ENCODE assay signal across 8 cellular contexts in the genomic region with DNA sequence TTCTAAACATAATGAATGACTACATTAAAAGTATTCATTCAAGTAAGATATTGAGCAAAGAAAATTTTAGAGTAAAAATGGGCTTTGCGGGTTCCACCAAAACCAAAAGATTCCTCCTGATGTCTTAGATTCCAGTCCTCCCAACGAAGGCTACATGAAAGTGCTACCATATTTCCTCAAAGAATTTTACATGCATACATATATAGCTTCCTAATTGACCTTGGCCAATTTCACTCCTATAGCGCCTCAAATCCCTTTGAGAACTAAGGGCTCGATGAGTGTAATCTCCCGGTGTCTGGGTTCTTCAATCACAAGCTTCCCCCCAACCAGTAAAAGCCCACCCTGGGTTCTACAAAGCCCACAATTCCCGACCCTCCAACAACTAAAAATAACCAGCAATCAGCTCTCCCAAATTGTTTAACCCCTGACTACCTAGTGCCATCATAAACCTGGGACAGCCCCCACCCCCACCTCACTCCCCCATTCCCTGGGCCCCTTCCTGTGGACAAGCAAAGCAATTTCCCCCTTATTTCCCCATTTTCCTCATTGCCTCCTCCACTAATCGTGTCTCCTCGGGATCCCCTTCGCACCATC. TPM values are rescaled to one million over a fixed set of nuclear protein-coding genes. Genes with fewer than 3 reads are reported as not detected.
DNase-seq lines count a peak whose midpoint lies in the region; ATAC-seq, FAIRE-seq and TF ChIP-seq lines count a peak whose summit lies in the region.

No MANE protein-coding gene starts in this region.

- no peaks in the 10 kb centered on the region for H3K27me3 ChIP-seq in sigmoid colon

- CTCF ChIA-PET in T-cell (lab: Charles Lee) = interaction anchor here (0.5 to 0.9 kb wide), 3 partner anchors 166 to 217 kb away, joined by 3 read pairs; no protein-coding TSS in a partner anchor

- H3K36me3 Mint-ChIP-seq in T-cell = peaks cover 4% of the 10 kb centered on the region

- peak overlapping the region; percentile 82 for H3K4me3 ChIP-seq in fibroblast of pulmonary artery (replicated peaks; ENCODE audit: low read depth, low read length)
- H3K4me3 ChIP-seq in sigmoid colon = peak overlapping the region; percentile 77 to 98 (median 91)

- 28 to 35% methylated on average over 9 of the region's 9 CpGs for WGBS in sigmoid colon, 2 donors

- no peak for DNase-seq in GM19239 (ENCODE audit: insufficient read length, low spot score)
- DNase-seq in T-cell = no peak
- no peak for DNase-seq in fibroblast of pulmonary artery (ENCODE audit: low read depth)
- no peak for DNase-seq in sigmoid colon
- no peak for DNase-seq in GM19240 (ENCODE audit: insufficient read length, low spot score)
- no peak for DNase-seq in DMS 273 (lab: John Stamatoyannopoulos, UW; ENCODE audit: unreplicated experiment)
- no peak for DNase-seq in DMS79 (lab: John Stamatoyannopoulos, UW)
- no peak for DNase-seq in NCI-H524 treated with DMSO at 0.1 percent for 48 hours (lab: John Stamatoyannopoulos, UW)

- ATAC-seq in T-cell (replicated peaks in 1 of 4) = no peak

- TF ChIP-seq POLR2A in sigmoid colon (IDR thresholded peaks at IDR 0.05) = no peak

- no peaks in the 10 kb centered on the region for H3K36me3 ChIP-seq in sigmoid colon

- TF ChIP-seq CTCF in fibroblast of pulmonary artery (IDR thresholded peaks at IDR 0.05; ENCODE audit: low read length, missing control alignments) (no peak), sigmoid colon (IDR thresholded peaks at IDR 0.05) (no peak)

- H3K4me1 Mint-ChIP-seq in T-cell = peaks cover 60 to 72% (median 68%) of the 10 kb centered on the region in 3 donors

- TF ChIP-seq EP300 in sigmoid colon (IDR thresholded peaks at IDR 0.05) = no peak

- H3K9me3 Mint-ChIP-seq in T-cell = peaks cover 0 to 3% (median 3%) of the 10 kb centered on the region in 3 donors

- peaks cover 0 to 63% (median 55%) of the 10 kb centered on the region in 4 donors for H3K4me1 ChIP-seq in sigmoid colon

- no peaks in the 10 kb centered on the region for H3K9me3 ChIP-seq in sigmoid colon

- H3K27ac Mint-ChIP-seq in T-cell = peak overlapping the region; percentile 95 to 98

- POLR2A ChIA-PET in T-cell (lab: Charles Lee) = interaction anchor here (0.5 to 2.6 kb wide), 19 partner anchors 9 to 309 kb away, joined by 3 to 13 read pairs (median 3); partner anchors contain the start of gene ZPR1 (in 1 of the 2)

- peak; percentile 60 for FAIRE-seq in GM19239 (lab: Jason Lieb, UNC)

- intact Hi-C loops in sigmoid colon (cut with DNase I) = loop anchor here (5.0 kb wide), 1 partner anchor 110 kb away; no protein-coding TSS in a partner anchor

- H3K27ac ChIP-seq in sigmoid colon = peak overlapping the region; percentile 97 to 100 (median 98)

- H3K27me3 Mint-ChIP-seq in T-cell = no peaks in the 10 kb centered on the region

- H3K4me3 Mint-ChIP-seq in T-cell = peak overlapping the region; percentile 86 to 98 (median 95)

RNA-seq across cellular contexts. Expression of gene SIK3, which starts 1.2 kb away (rescaled TPM):
- total RNA-seq in T-cell (10 to 100 TPM; 56.3 to 78.0 (median 63.8) TPM), sigmoid colon (10 to 100 TPM; 35.3 to 53.2 (median 40.9) TPM)
- polyA plus RNA-seq in sigmoid colon = 10 to 100 TPM in 1 of 3 donors, 1 to 10 TPM in 2; 5.5 to 16.5 (median 7.8) TPM

RNA-seq across cellular contexts. Expression of gene PAFAH1B2, which starts 47.0 kb away (rescaled TPM):
- 10 to 100 TPM; 44.1 to 55.9 (median 55.6) TPM for total RNA-seq in T-cell
- total RNA-seq in sigmoid colon = 10 to 100 TPM; 42.1 to 76.4 (median 58.0) TPM
- 10 to 100 TPM; 26.0 to 33.1 (median 28.8) TPM for polyA plus RNA-seq in sigmoid colon
